12 cellular contexts compared by ENCODE assay signal in the genomic region with DNA sequence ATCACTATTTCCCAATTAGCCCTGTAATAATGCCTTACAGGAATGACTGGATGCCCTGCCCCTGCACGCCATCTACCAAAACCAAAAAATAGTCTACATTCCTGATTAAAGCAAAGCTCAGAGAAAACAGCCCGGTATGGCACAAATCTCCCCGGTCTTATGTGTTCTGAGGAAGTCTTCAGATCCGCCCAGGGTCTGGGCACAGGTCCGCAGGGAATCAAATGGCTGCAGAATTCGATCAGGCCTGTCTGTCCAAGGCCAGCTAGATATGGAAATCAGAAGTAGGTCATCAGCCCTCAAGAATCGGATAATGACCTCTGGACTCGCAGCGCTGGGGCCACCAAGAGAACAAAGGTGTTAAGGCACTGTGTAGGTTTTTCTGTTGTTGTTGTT.
DNase-seq lines count a peak whose midpoint lies in the region; FAIRE-seq and TF ChIP-seq lines count a peak whose summit lies in the region.
"Had no signal": no experiment of that assay in that cellular context is flagged by ENCODE, and none has a peak within 500 bp of the region (broad histone marks: within the 10 kb centered on the region; RNA-seq: fewer than 3 reads in every experiment).

No MANE protein-coding gene starts in this region.

- H3K27me3 Mint-ChIP-seq in osteocyte (ENCODE audit: unreplicated experiment), result no peaks in the 10 kb centered on the region
- peaks cover 2% of the 10 kb centered on the region for H3K27me3 Mint-ChIP-seq in activated T-helper 1 cell treated with anti-CD3 and anti-CD28 coated beads, Interleukin-12 subunit alpha, Interleukin-12 subunit beta, Interleukin-2, Interleukin-4 antibody, amounts not matched to agents 30 ng/mL and 10 ng/mL and 1 ng/mL, durations not matched to agents 14 hours and 24 hours and 36 hours (ENCODE audit: insufficient read depth)
- H3K27me3 Mint-ChIP-seq: dendritic cell treated with granulocyte-macrophage colony-stimulating factor and Interleukin-4, amounts not matched to agents 40 ng/mL and 50 ng/mL, for 4 days had no signal

- H3K4me1 Mint-ChIP-seq in osteocyte (ENCODE audit: unreplicated experiment), result peaks cover 64% of the 10 kb centered on the region
- peaks cover 28% of the 10 kb centered on the region for H3K4me1 Mint-ChIP-seq in activated T-helper 1 cell treated with anti-CD3 and anti-CD28 coated beads, Interleukin-12 subunit alpha, Interleukin-12 subunit beta, Interleukin-2, Interleukin-4 antibody, amounts not matched to agents 30 ng/mL and 10 ng/mL and 1 ng/mL, durations not matched to agents 14 hours and 24 hours and 36 hours (ENCODE audit: low read depth)

- no peak overlapping the region for H2AFZ ChIP-seq in endothelial cell of umbilical vein (ENCODE audit: low read depth, low read length)

- H3K4me3 ChIP-seq in BLaER1 treated with 17β-estradiol and CSF1 and Interleukin-3, amounts not matched to agents 10 nM and 100 nM, result peak overlapping the region in 1 of 10 experiments; percentile 3; a peak in 2 of 20 replicates
- no peak overlapping the region for H3K4me3 ChIP-seq in endothelial cell of umbilical vein (replicated peaks in 1 of 3; ENCODE audit: insufficient read depth in 1 of 3, low read depth in 1 of 3, low read length in 3 of 3)
- no peak overlapping the region for H3K4me3 ChIP-seq in lower leg skin (ENCODE audit: low read depth, poor library complexity, severe bottlenecking)

- WGBS in lower leg skin, 2 donors, result 86 to 91% methylated on average over 9 of the region's 9 CpGs

- no peak for DNase-seq in endothelial cell of umbilical vein (ENCODE audit: low read depth, low spot score)
- DNase-seq in osteocyte (ENCODE audit: extremely low spot score, unreplicated experiment), result no peak
- DNase-seq in DMS79 treated with DMSO at 0.1 percent for 48 hours (lab: John Stamatoyannopoulos, UW), result no peak
- no peak for DNase-seq in activated T-helper 1 cell treated with anti-CD3 and anti-CD28 coated beads, Interleukin-12 subunit alpha, Interleukin-12 subunit beta, Interleukin-2, Interleukin-4 antibody, amounts not matched to agents 30 ng/mL and 10 ng/mL and 1 ng/mL, durations not matched to agents 14 hours and 24 hours and 36 hours (ENCODE audit: low spot score)
- no peak for DNase-seq in lower leg skin (ENCODE audit: low spot score in 2 of 2)
- no peak for DNase-seq in activated CD8-positive, alpha-beta memory T cell treated with anti-CD3 and anti-CD28 coated beads, Interleukin-2, amount 50 U/mL, for 48 hours
- DNase-seq: NCI-H510A treated with DMSO at 0.1 percent for 48 hours, posterior cingulate gyrus had no signal

- CTCF ChIA-PET in endothelial cell of umbilical vein (lab: Charles Lee), result interaction anchor here (0.6 to 2.7 kb wide), 8 partner anchors 20 to 934 kb away, joined by 3 to 20 read pairs (median 4); no protein-coding TSS in a partner anchor

- H3K79me2 ChIP-seq in endothelial cell of umbilical vein (ENCODE audit: control insufficient read depth, insufficient read depth, low read length), result no peaks in the 10 kb centered on the region

- H3K4me1 ChIP-seq in BLaER1 treated with 17β-estradiol and CSF1 and Interleukin-3, amounts not matched to agents 10 nM and 100 nM, result peaks cover 49 to 59% (median 56%) of the 10 kb centered on the region in 10 experiments
- peaks cover 31% of the 10 kb centered on the region for H3K4me1 ChIP-seq in endothelial cell of umbilical vein (ENCODE audit: control insufficient read depth, extremely low read depth, insufficient read depth, low read length)

- H3K9me1 ChIP-seq in endothelial cell of umbilical vein (replicated peaks; ENCODE audit: control insufficient read depth, extremely low read depth, insufficient read depth, low read length), result no peaks in the 10 kb centered on the region

- H3K9ac ChIP-seq in BLaER1 treated with 17β-estradiol and CSF1 and Interleukin-3, amounts not matched to agents 10 nM and 100 nM, result peak overlapping the region in 6 of 11 experiments; percentile 2 to 35 (median 29); a peak in 7 of 22 replicates
- H3K9ac ChIP-seq in endothelial cell of umbilical vein (replicated peaks; ENCODE audit: extremely low read depth, insufficient read depth, low read length), result peak overlapping the region; percentile 22
- H3K9ac ChIP-seq: KMS-11 had no signal

- no peaks in the 10 kb centered on the region for H3K9me3 Mint-ChIP-seq in osteocyte (ENCODE audit: unreplicated experiment)
- H3K9me3 Mint-ChIP-seq in activated T-helper 1 cell treated with anti-CD3 and anti-CD28 coated beads, Interleukin-12 subunit alpha, Interleukin-12 subunit beta, Interleukin-2, Interleukin-4 antibody, amounts not matched to agents 30 ng/mL and 10 ng/mL and 1 ng/mL, durations not matched to agents 14 hours and 24 hours and 36 hours, result no peaks in the 10 kb centered on the region
- H3K9me3 Mint-ChIP-seq: dendritic cell treated with granulocyte-macrophage colony-stimulating factor and Interleukin-4, amounts not matched to agents 40 ng/mL and 50 ng/mL, for 4 days had no signal

- H3K27me3 ChIP-seq in BLaER1 treated with 17β-estradiol and CSF1 and Interleukin-3, amounts not matched to agents 10 nM and 100 nM, result no peaks in the 10 kb centered on the region
- H3K27me3 ChIP-seq in endothelial cell of umbilical vein (ENCODE audit: control insufficient read depth in 2 of 2, insufficient read depth in 2 of 2, low read length in 2 of 2), result no peaks in the 10 kb centered on the region

- no peak for FAIRE-seq in endothelial cell of umbilical vein (lab: Jason Lieb, UNC)

- TF ChIP-seq POLR2A in endothelial cell of umbilical vein (IDR thresholded peaks at IDR 0.05; ENCODE audit: low read depth, low read length) (no peak), lower leg skin (IDR thresholded peaks at IDR 0.05) (no peak)

- H3K36me3 Mint-ChIP-seq in osteocyte (ENCODE audit: unreplicated experiment), result peaks cover 15% of the 10 kb centered on the region
- H3K36me3 Mint-ChIP-seq in activated T-helper 1 cell treated with anti-CD3 and anti-CD28 coated beads, Interleukin-12 subunit alpha, Interleukin-12 subunit beta, Interleukin-2, Interleukin-4 antibody, amounts not matched to agents 30 ng/mL and 10 ng/mL and 1 ng/mL, durations not matched to agents 14 hours and 24 hours and 36 hours (ENCODE audit: low read depth), result no peaks in the 10 kb centered on the region

- H3K27ac ChIP-seq in BLaER1 treated with 17β-estradiol and CSF1 and Interleukin-3, amounts not matched to agents 10 nM and 100 nM, result peak overlapping the region in 10 of 11 experiments; percentile 16 to 75 (median 62); a peak in 19 of 22 replicates
- H3K27ac ChIP-seq in KOPT-K1 (ENCODE audit: low read depth, low read length, poor library complexity, severe bottlenecking) (peak overlapping the region; percentile 44), endothelial cell of umbilical vein (ENCODE audit: insufficient read depth, low read depth, low read length) (peak overlapping the region; percentile 92)
- H3K27ac ChIP-seq: KMS-11 had no signal

- peak overlapping the region; percentile 98 for H3K27ac Mint-ChIP-seq in osteocyte (ENCODE audit: unreplicated experiment)
- no peak overlapping the region for H3K27ac Mint-ChIP-seq in activated T-helper 1 cell treated with anti-CD3 and anti-CD28 coated beads, Interleukin-12 subunit alpha, Interleukin-12 subunit beta, Interleukin-2, Interleukin-4 antibody, amounts not matched to agents 30 ng/mL and 10 ng/mL and 1 ng/mL, durations not matched to agents 14 hours and 24 hours and 36 hours
- H3K27ac Mint-ChIP-seq: dendritic cell treated with granulocyte-macrophage colony-stimulating factor and Interleukin-4, amounts not matched to agents 40 ng/mL and 50 ng/mL, for 4 days had no signal

- peaks cover 0 to 60% (median 0%) of the 10 kb centered on the region in 11 experiments; a peak in 5 of 22 replicates for H3K36me3 ChIP-seq in BLaER1 treated with 17β-estradiol and CSF1 and Interleukin-3, amounts not matched to agents 10 nM and 100 nM
- no peaks in the 10 kb centered on the region for H3K36me3 ChIP-seq in KOPT-K1 (ENCODE audit: insufficient read depth, low read length)
- H3K36me3 ChIP-seq in endothelial cell of umbilical vein (ENCODE audit: control insufficient read depth in 2 of 2, extremely low read depth in 1 of 2, insufficient read depth in 2 of 2, low read length in 2 of 2), result no peaks in the 10 kb centered on the region

- peak overlapping the region; percentile 44 for H3K4me3 Mint-ChIP-seq in osteocyte (ENCODE audit: unreplicated experiment)
- H3K4me3 Mint-ChIP-seq in activated T-helper 1 cell treated with anti-CD3 and anti-CD28 coated beads, Interleukin-12 subunit alpha, Interleukin-12 subunit beta, Interleukin-2, Interleukin-4 antibody, amounts not matched to agents 30 ng/mL and 10 ng/mL and 1 ng/mL, durations not matched to agents 14 hours and 24 hours and 36 hours, result no peak overlapping the region
- H3K4me3 Mint-ChIP-seq: dendritic cell treated with granulocyte-macrophage colony-stimulating factor and Interleukin-4, amounts not matched to agents 40 ng/mL and 50 ng/mL, for 4 days had no signal

- dilution Hi-C loops in endothelial cell of umbilical vein (cut with MboI; ENCODE audit: extremely low pct_ligation_motif_present, low sequenced_read_pairs), result no loop called here

- POLR2A ChIA-PET in endothelial cell of umbilical vein (lab: Charles Lee), result no interaction called here

- H4K20me1 ChIP-seq in BLaER1 treated with 17β-estradiol and CSF1 and Interleukin-3, amounts not matched to agents 10 nM and 100 nM, result peaks cover 0 to 63% (median 0%) of the 10 kb centered on the region in 11 experiments; a peak in 4 of 22 replicates
- H4K20me1 ChIP-seq in endothelial cell of umbilical vein (replicated peaks; ENCODE audit: control insufficient read depth, extremely low read depth, insufficient read depth, low read length), result no peaks in the 10 kb centered on the region

- TF ChIP-seq CTCF in endothelial cell of umbilical vein (IDR thresholded peaks at IDR 0.05; ENCODE audit: extremely low read depth in 1 of 2, insufficient read depth in 1 of 2, low read depth in 1 of 2, low read length in 2 of 2), result no peak
- no peak for TF ChIP-seq CTCF in osteocyte (IDR thresholded peaks at IDR 0.05)
- no peak for TF ChIP-seq CTCF in lower leg skin (IDR thresholded peaks at IDR 0.05)

- BruUV-seq in endothelial cell of umbilical vein (replicated peaks; lab: Mats Ljungman, UMichigan), result TSS peak; percentile 79

- H3K4me2 ChIP-seq in BLaER1 treated with 17β-estradiol and CSF1 and Interleukin-3, amounts not matched to agents 10 nM and 100 nM, result peak overlapping the region; percentile 72 to 92 (median 82)
- peak overlapping the region; percentile 69 for H3K4me2 ChIP-seq in endothelial cell of umbilical vein (ENCODE audit: insufficient read depth, low read length)
- H3K4me2 ChIP-seq: KMS-11 had no signal

- intact Hi-C loops in endothelial cell of umbilical vein (cut with micrococcal nuclease) (loop anchor here (1.0 to 5.0 kb wide), 4 partner anchors 28 to 586 kb away; no protein-coding TSS in a partner anchor), lower leg skin (cut with DNase I; ENCODE audit: low total_unique reads) (no loop called here)
- intact Hi-C loops in activated T-helper 1 cell treated with anti-CD3 and anti-CD28 coated beads, Interleukin-12 subunit alpha, Interleukin-12 subunit beta, Interleukin-2, Interleukin-4 antibody, amounts not matched to agents 30 ng/mL and 10 ng/mL and 1 ng/mL, durations not matched to agents 14 hours and 24 hours and 36 hours (cut with micrococcal nuclease), result no loop called here

- H3K9me3 ChIP-seq in BLaER1 treated with 17β-estradiol and CSF1 and Interleukin-3, amounts not matched to agents 10 nM and 100 nM (replicated peaks in 1 of 11), result peaks cover 0 to 20% (median 0%) of the 10 kb centered on the region in 11 experiments; a peak in 6 of 22 replicates
- no peaks in the 10 kb centered on the region for H3K9me3 ChIP-seq in KOPT-K1 (ENCODE audit: insufficient read depth, low read length, poor library complexity, severe bottlenecking)
- no peaks in the 10 kb centered on the region for H3K9me3 ChIP-seq in endothelial cell of umbilical vein (replicated peaks; ENCODE audit: control insufficient read depth, insufficient read depth, low read length)
